Comparison of ENCODE assay signal across 8 cellular contexts in the genomic region with DNA sequence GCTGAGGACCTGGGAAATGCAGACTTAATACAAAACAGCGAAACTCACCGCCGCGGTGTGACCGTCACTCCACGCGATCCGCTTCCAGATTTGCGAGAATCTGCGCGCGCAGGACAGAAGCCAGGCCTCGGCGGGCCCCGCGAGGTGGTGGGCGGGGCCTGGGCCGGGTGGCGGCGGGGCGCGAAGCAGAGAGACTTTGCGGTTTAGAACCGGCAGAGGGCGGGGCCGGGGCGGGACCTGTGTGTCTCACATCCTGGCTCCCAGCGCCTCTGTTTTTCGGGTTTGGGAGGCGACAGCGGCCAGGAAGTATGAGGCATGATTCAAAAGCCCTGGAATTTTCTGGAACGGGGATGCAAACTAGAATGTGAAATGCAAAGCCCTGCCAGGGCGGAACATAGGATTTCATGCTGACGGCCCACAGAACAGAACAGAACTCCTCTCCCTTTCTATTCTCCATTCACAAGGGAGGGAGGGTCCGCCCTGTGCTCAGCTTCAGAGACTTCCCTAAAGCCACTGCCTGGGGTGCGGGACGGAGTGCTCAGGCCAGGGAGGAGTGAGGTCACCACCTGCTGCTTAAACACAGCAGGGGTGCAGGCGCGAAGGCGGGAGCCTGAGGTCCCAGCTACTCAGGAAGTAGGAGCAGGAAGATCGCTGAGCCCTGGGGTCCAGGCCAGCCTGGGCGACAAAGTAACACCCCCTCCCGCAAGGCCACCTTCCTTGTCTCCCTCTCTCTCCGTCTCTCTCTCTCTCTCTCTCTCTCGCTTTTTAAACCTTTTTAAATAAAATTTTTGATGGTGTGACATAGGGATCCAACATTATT. TPM values are rescaled to one million over a fixed set of nuclear protein-coding genes. Genes with fewer than 3 reads are reported as not detected.
DNase-seq lines count a peak whose midpoint lies in the region; ATAC-seq and TF ChIP-seq lines count a peak whose summit lies in the region.

No MANE protein-coding gene starts in this region.

- no peaks in the 10 kb centered on the region for H3K79me2 ChIP-seq in GM23338 (replicated peaks; ENCODE audit: insufficient read depth)

- H3K4me1 ChIP-seq in GM23338 (ENCODE audit: insufficient read depth) = 0 out of 2 replicates have a peak, but pooled peaks cover 11% of the 10 kb centered on the region

- DNase-seq in DMS79 treated with DMSO at 0.1 percent for 48 hours (lab: John Stamatoyannopoulos, UW) (peak; percentile 73), GM23338 (ENCODE audit: low spot score) (peak; percentile 96), MG63 (peak; percentile 99), SK-N-DZ (ENCODE audit: low spot score) (peak; percentile 68), globus pallidus (ENCODE audit: low spot score) (peak; percentile 88), non-pigmented ciliary epithelial cell (ENCODE audit: low read depth) (peak; percentile 72), substantia nigra (lab: John Stamatoyannopoulos, UW) (peak; percentile 30 to 98 (median 84))

- peak overlapping the region; percentile 83 for H2AFZ ChIP-seq in GM23338

- peak; percentile 96 for ATAC-seq in GM23338

- TF ChIP-seq CTCF in GM23338 (conservative IDR thresholded peaks at IDR 0.05; ENCODE audit: low read depth in 2 of 2) = peak; percentile 25 to 41

- H3K4me3 ChIP-seq in GM23338 (peak overlapping the region; percentile 80), MG63 (peak overlapping the region; percentile 65)

- H3F3A ChIP-seq in GM23338 (replicated peaks; ENCODE audit: low read depth) = 0 out of 2 replicates have a peak, but pooled peaks cover 9% of the 10 kb centered on the region

- H3K4me3 Mint-ChIP-seq in GM23338 = peak overlapping the region; percentile 88
- peak overlapping the region; percentile 92 for H3K4me3 Mint-ChIP-seq in activated naive CD4-positive, alpha-beta T cell treated with anti-CD3 and anti-CD28 coated beads, Interleukin-2, amount 50 U/mL, for 24 hours

- H3K9me3 ChIP-seq in MG63 = peaks cover 7% of the 10 kb centered on the region

- H3K27me3 ChIP-seq in GM23338 (ENCODE audit: insufficient read depth) (peaks cover 43% of the 10 kb centered on the region), MG63 (no peaks in the 10 kb centered on the region)

- no peaks in the 10 kb centered on the region for H3K9me2 ChIP-seq in GM23338 (ENCODE audit: insufficient read depth)

- peaks cover 24% of the 10 kb centered on the region for H3K27me3 Mint-ChIP-seq in GM23338 (ENCODE audit: insufficient read depth, low read depth, poor library complexity)
- no peaks in the 10 kb centered on the region for H3K27me3 Mint-ChIP-seq in activated naive CD4-positive, alpha-beta T cell treated with anti-CD3 and anti-CD28 coated beads, Interleukin-2, amount 50 U/mL, for 24 hours

- peak overlapping the region; percentile 92 for H3K4me2 ChIP-seq in GM23338

- H3K27ac ChIP-seq in GM23338 (ENCODE audit: low read depth) (0 out of 2 replicates have a peak overlapping the region, but pooled peaks have one; percentile 28), substantia nigra (ENCODE audit: low read depth, low read length, poor library complexity, severe bottlenecking) (peak overlapping the region; percentile 86)

- peaks cover 4% of the 10 kb centered on the region; the same call in 2 of the 3 replicates for H3K9me3 Mint-ChIP-seq in GM23338
- no peaks in the 10 kb centered on the region for H3K9me3 Mint-ChIP-seq in activated naive CD4-positive, alpha-beta T cell treated with anti-CD3 and anti-CD28 coated beads, Interleukin-2, amount 50 U/mL, for 24 hours

- H3K4me1 Mint-ChIP-seq in GM23338 = peaks cover 15% of the 10 kb centered on the region
- peaks cover 36% of the 10 kb centered on the region for H3K4me1 Mint-ChIP-seq in activated naive CD4-positive, alpha-beta T cell treated with anti-CD3 and anti-CD28 coated beads, Interleukin-2, amount 50 U/mL, for 24 hours

- no peak overlapping the region; the same call in none of the 2 replicates for H3K27ac Mint-ChIP-seq in GM23338
- peak overlapping the region; percentile 96 for H3K27ac Mint-ChIP-seq in activated naive CD4-positive, alpha-beta T cell treated with anti-CD3 and anti-CD28 coated beads, Interleukin-2, amount 50 U/mL, for 24 hours

- no peaks in the 10 kb centered on the region for H3K36me3 Mint-ChIP-seq in GM23338 (ENCODE audit: low read depth)
- H3K36me3 Mint-ChIP-seq in activated naive CD4-positive, alpha-beta T cell treated with anti-CD3 and anti-CD28 coated beads, Interleukin-2, amount 50 U/mL, for 24 hours = peaks cover 2% of the 10 kb centered on the region

- H3K36me3 ChIP-seq in GM23338 (ENCODE audit: insufficient read depth) (no peaks in the 10 kb centered on the region), MG63 (peaks cover 19% of the 10 kb centered on the region)

- H4K20me1 ChIP-seq in GM23338 (replicated peaks; ENCODE audit: insufficient read depth) = peaks cover 4% of the 10 kb centered on the region; the same call in 1 of the 2 replicates

TF ChIP-seq in GM23338, 12 proteins besides CTCF, POLR2A, EP300 and RAD21:
- TF ChIP-seq ETS1 (IDR thresholded peaks at IDR 0.05) (0 out of 2 replicates have a peak, but pooled peaks have one; percentile 23), POLR2AphosphoS5 (IDR thresholded peaks at IDR 0.05; ENCODE audit: low read depth) (peak; percentile 48)
- TF ChIP-seq, protein P1, sequence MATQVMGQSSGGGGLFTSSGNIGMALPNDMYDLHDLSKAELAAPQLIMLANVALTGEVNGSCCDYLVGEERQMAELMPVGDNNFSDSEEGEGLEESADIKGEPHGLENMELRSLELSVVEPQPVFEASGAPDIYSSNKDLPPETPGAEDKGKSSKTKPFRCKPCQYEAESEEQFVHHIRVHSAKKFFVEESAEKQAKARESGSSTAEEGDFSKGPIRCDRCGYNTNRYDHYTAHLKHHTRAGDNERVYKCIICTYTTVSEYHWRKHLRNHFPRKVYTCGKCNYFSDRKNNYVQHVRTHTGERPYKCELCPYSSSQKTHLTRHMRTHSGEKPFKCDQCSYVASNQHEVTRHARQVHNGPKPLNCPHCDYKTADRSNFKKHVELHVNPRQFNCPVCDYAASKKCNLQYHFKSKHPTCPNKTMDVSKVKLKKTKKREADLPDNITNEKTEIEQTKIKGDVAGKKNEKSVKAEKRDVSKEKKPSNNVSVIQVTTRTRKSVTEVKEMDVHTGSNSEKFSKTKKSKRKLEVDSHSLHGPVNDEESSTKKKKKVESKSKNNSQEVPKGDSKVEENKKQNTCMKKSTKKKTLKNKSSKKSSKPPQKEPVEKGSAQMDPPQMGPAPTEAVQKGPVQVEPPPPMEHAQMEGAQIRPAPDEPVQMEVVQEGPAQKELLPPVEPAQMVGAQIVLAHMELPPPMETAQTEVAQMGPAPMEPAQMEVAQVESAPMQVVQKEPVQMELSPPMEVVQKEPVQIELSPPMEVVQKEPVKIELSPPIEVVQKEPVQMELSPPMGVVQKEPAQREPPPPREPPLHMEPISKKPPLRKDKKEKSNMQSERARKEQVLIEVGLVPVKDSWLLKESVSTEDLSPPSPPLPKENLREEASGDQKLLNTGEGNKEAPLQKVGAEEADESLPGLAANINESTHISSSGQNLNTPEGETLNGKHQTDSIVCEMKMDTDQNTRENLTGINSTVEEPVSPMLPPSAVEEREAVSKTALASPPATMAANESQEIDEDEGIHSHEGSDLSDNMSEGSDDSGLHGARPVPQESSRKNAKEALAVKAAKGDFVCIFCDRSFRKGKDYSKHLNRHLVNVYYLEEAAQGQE (IDR thresholded peaks at IDR 0.05; ENCODE audit: unreplicated experiment) = no peak
TF ChIP-seq in GM23338: peak in this region for 2.

RNA-seq across cellular contexts. Expression of gene ZNF611, which starts 44.2 kb away (rescaled TPM):
- total RNA-seq in GM23338 (2014; rRNA removed; shearing (Covaris generic)) = 10.3 and 16.4 TPM in 2 replicates
- 5.3 and 6.6 TPM in 2 replicates for polyA plus RNA-seq in GM23338 (2016; fragmentation: Nextera tagmentation; extraction: Ambion mirVana)
- 5.3 and 5.5 TPM in 2 replicates for total RNA-seq in MG63 (2014; rRNA removed; shearing (Covaris generic); ENCODE audit: low replicate concordance)
- 6.5 and 9.1 TPM in 2 replicates for polyA plus RNA-seq in SK-N-DZ (2014; cell fraction: cytosol; rRNA removed)
- 4.4 and 5.1 TPM in 2 replicates for polyA plus RNA-seq in SK-N-DZ (2014; cell fraction: nucleus; rRNA removed)

RNA-seq across cellular contexts. Expression of gene ZNF83, which starts 52.5 kb away (rescaled TPM):
- 20.6 and 25.0 TPM in 2 replicates for total RNA-seq in GM23338 (2014; rRNA removed; shearing (Covaris generic))
- 11.9 and 16.2 TPM in 2 replicates for polyA plus RNA-seq in GM23338 (2016; fragmentation: Nextera tagmentation; extraction: Ambion mirVana)
- total RNA-seq in MG63 (2014; rRNA removed; shearing (Covaris generic); ENCODE audit: low replicate concordance) = 18.5 and 29.2 TPM in 2 replicates
- polyA plus RNA-seq in SK-N-DZ (2014; cell fraction: cytosol; rRNA removed) = 33.4 and 42.0 TPM in 2 replicates
- 77.9 and 91.2 TPM in 2 replicates for polyA plus RNA-seq in SK-N-DZ (2014; cell fraction: nucleus; rRNA removed)

Comparison
In these comparisons a context has a peak if more than half of its experiments do, and no peak if none do; other contexts are left out.
1. Peak in every context shown above with its lines: DNase-seq, ATAC-seq, H3K4me3 ChIP-seq and H3K27ac ChIP-seq.